In genomic region chr18:22346968-22347611, GRCh38 we compare ENCODE assay signal across 10 cellular contexts.
A peak's percentile ranks its signal among the peaks of the same experiment; 100 is the strongest.
DNase-seq lines count a peak whose midpoint lies in the region; ATAC-seq and TF ChIP-seq lines count a peak whose summit lies in the region.
"Had no signal": no experiment of that assay in that cellular context is flagged by ENCODE, and none has a peak within 500 bp of the region (broad histone marks: within the 10 kb centered on the region; RNA-seq: fewer than 3 reads in every experiment).

No MANE protein-coding gene starts in this region.

- no peaks in the 10 kb centered on the region for H3K79me2 ChIP-seq in MM.1S (ENCODE audit: low read length)

- ATAC-seq in body of pancreas (peak; percentile 66), left colon (peak; percentile 74), HG02588 (IDR thresholded peaks at IDR 0.05; ENCODE audit: unreplicated experiment) (no peak)
- ATAC-seq in stimulated activated effector memory CD8-positive, alpha-beta T cell treated with anti-CD3 and anti-CD28 coated beads, Interleukin-12 subunit alpha, Interleukin-12 subunit beta, amount 100 ng/mL, for 72 hours = no peak

- TF ChIP-seq CTCF in body of pancreas (IDR thresholded peaks at IDR 0.05) (no peak), MM.1S (IDR thresholded peaks at IDR 0.05; ENCODE audit: low read length) (no peak)

- H3K36me3 Mint-ChIP-seq in stimulated activated effector memory CD8-positive, alpha-beta T cell treated with anti-CD3 and anti-CD28 coated beads, Interleukin-12 subunit alpha, Interleukin-12 subunit beta, amount 100 ng/mL, for 72 hours = no peaks in the 10 kb centered on the region

- 11 to 14% methylated on average over 15 of the region's 15 CpGs for WGBS in body of pancreas, 2 donors

- no peak overlapping the region for H3K4me2 ChIP-seq in MM.1S (ENCODE audit: low read depth, low read length)

- no peaks in the 10 kb centered on the region for H3K9me3 Mint-ChIP-seq in stimulated activated effector memory CD8-positive, alpha-beta T cell treated with anti-CD3 and anti-CD28 coated beads, Interleukin-12 subunit alpha, Interleukin-12 subunit beta, amount 100 ng/mL, for 72 hours

- DNase-seq in HT-29 (ENCODE audit: low spot score) (peak; percentile 78), body of pancreas (peak; percentile 69 to 78 (median 74)), left colon (peak; percentile 83 to 87), GDM1 (lab: John Stamatoyannopoulos, UW) (no peak), MM.1S (no peak), GM19238 (ENCODE audit: insufficient read length, low spot score) (no peak)
- no peak for DNase-seq in stimulated activated effector memory CD8-positive, alpha-beta T cell treated with anti-CD3 and anti-CD28 coated beads, Interleukin-12 subunit alpha, Interleukin-12 subunit beta, amount 100 ng/mL, for 72 hours (ENCODE audit: low spot score in 2 of 2)
- DNase-seq: stimulated activated CD4-positive, alpha-beta T cell treated with anti-CD3 and anti-CD28 coated beads, Interleukin-4, amount 100 ng/mL, for 24 hours had no signal

- peak in 2 of 3 donors; percentile 43 to 52 for TF ChIP-seq POLR2A in body of pancreas (IDR thresholded peaks at IDR 0.05)

- H3K27ac ChIP-seq in body of pancreas (peak overlapping the region; percentile 71 to 87 (median 82)), MM.1S (ENCODE audit: low read length) (no peak overlapping the region)
- H3K27ac ChIP-seq: epithelial cell of prostate had no signal

- H3F3A ChIP-seq in MM.1S (ENCODE audit: insufficient read depth, low read length) = no peaks in the 10 kb centered on the region

- intact Hi-C loops in body of pancreas (cut with DNase I) = no loop called here
- intact Hi-C loops in left colon (cut with DNase I, micrococcal nuclease) = loop anchor here in 1 of 2 donors (10.0 kb wide), 2 partner anchors 172 to 368 kb away; no protein-coding TSS in a partner anchor

- peak overlapping the region; percentile 86 for H3K27ac Mint-ChIP-seq in stimulated activated effector memory CD8-positive, alpha-beta T cell treated with anti-CD3 and anti-CD28 coated beads, Interleukin-12 subunit alpha, Interleukin-12 subunit beta, amount 100 ng/mL, for 72 hours

- H3K4me3 ChIP-seq in body of pancreas (no peak overlapping the region), MM.1S (ENCODE audit: low read length) (no peak overlapping the region)

- H3K9me2 ChIP-seq in MM.1S (replicated peaks; ENCODE audit: insufficient read depth, low read length) = no peaks in the 10 kb centered on the region

- H3K9ac ChIP-seq in MM.1S (ENCODE audit: low read length) = no peak overlapping the region

- no peak overlapping the region for H2AFZ ChIP-seq in MM.1S (ENCODE audit: low read length)

- H3K4me1 ChIP-seq in body of pancreas = peaks cover 42% of the 10 kb centered on the region
- no peaks in the 10 kb centered on the region for H3K4me1 ChIP-seq in MM.1S (ENCODE audit: low read length)

- peak overlapping the region; percentile 73 for H3K4me3 Mint-ChIP-seq in stimulated activated effector memory CD8-positive, alpha-beta T cell treated with anti-CD3 and anti-CD28 coated beads, Interleukin-12 subunit alpha, Interleukin-12 subunit beta, amount 100 ng/mL, for 72 hours

- H3K9me3 ChIP-seq in body of pancreas = no peaks in the 10 kb centered on the region
- no peaks in the 10 kb centered on the region for H3K9me3 ChIP-seq in MM.1S (replicated peaks; ENCODE audit: insufficient read depth, low read length)

- peaks cover 60% of the 10 kb centered on the region for H3K4me1 Mint-ChIP-seq in stimulated activated effector memory CD8-positive, alpha-beta T cell treated with anti-CD3 and anti-CD28 coated beads, Interleukin-12 subunit alpha, Interleukin-12 subunit beta, amount 100 ng/mL, for 72 hours

- H3K27me3 ChIP-seq in body of pancreas (no peaks in the 10 kb centered on the region), MM.1S (replicated peaks; ENCODE audit: insufficient read depth, low read length) (no peaks in the 10 kb centered on the region)

- H3K36me3 ChIP-seq in body of pancreas (replicated peaks in 1 of 2; ENCODE audit: insufficient read depth in 1 of 2, low read depth in 2 of 2) (no peaks in the 10 kb centered on the region), MM.1S (replicated peaks; ENCODE audit: insufficient read depth, low read length) (no peaks in the 10 kb centered on the region)

- H4K20me1 ChIP-seq in MM.1S (ENCODE audit: insufficient read depth, low read length) = no peaks in the 10 kb centered on the region

Comparison
In these comparisons a context has a peak if more than half of its experiments do, and no peak if none do; other contexts are left out.
1. DNase-seq: peak in HT-29 (single experiment), body of pancreas (4 of 4) and left colon (2 of 2); none in stimulated activated effector memory CD8-positive, alpha-beta T cell treated with anti-CD3 and anti-CD28 coated beads, Interleukin-12 subunit alpha, Interleukin-12 subunit beta, amount 100 ng/mL, for 72 hours (0 of 2), GDM1 (single experiment), MM.1S (single experiment) and GM19238 (single experiment).
2. ATAC-seq: peak in body of pancreas (single experiment) and left colon (single experiment); none in stimulated activated effector memory CD8-positive, alpha-beta T cell treated with anti-CD3 and anti-CD28 coated beads, Interleukin-12 subunit alpha, Interleukin-12 subunit beta, amount 100 ng/mL, for 72 hours (single experiment) and HG02588 (single experiment).